ENCODE assay signal across 15 cellular contexts in genomic region chr2:65165595-65165994, GRCh38. TPM values are rescaled to one million over a fixed set of nuclear protein-coding genes. Genes with fewer than 3 reads are reported as not detected.
DNase-seq lines count a peak whose midpoint lies in the region; ATAC-seq and TF ChIP-seq lines count a peak whose summit lies in the region.
"Had no signal": no experiment of that assay in that cellular context is flagged by ENCODE, and none has a peak within 500 bp of the region (broad histone marks: within the 10 kb centered on the region; RNA-seq: fewer than 3 reads in every experiment).

No MANE protein-coding gene starts in this region.

- no peaks in the 10 kb centered on the region for H3K9me2 ChIP-seq in GM23248 (ENCODE audit: insufficient read depth)

- TF ChIP-seq POLR2A in spleen (IDR thresholded peaks at IDR 0.05), result no peak

- H4K20me1 ChIP-seq in GM23248 (ENCODE audit: insufficient read depth), result no peaks in the 10 kb centered on the region

- peak; percentile 52 for ATAC-seq in sciatic nerve
- ATAC-seq in omental fat pad (ENCODE audit: low FRiP score), result no peak

- no peak overlapping the region for H3K9ac ChIP-seq in GM23248

- H3K4me1 ChIP-seq in GM23248 (ENCODE audit: insufficient read depth) (no peaks in the 10 kb centered on the region), spleen (peaks cover 0 to 43% (median 21%) of the 10 kb centered on the region in 6 donors)

- no peak overlapping the region for H3K4me2 ChIP-seq in GM23248 (ENCODE audit: unreplicated experiment)

- WGBS in GM23248 (ENCODE audit: low coverage in 1 of 2, low lambda C conversion rate in 2 of 2, missing lambda C conversion rate in 2 of 2), 2 experiments, result 76 to 79% methylated on average over 7 of the region's 7 CpGs
- WGBS in spleen, 5 donors, result 44 to 60% (median 54%) methylated on average over 7 of the region's 7 CpGs

- H3K9me3 ChIP-seq in GM23248 (ENCODE audit: low read depth), result no peaks in the 10 kb centered on the region
- H3K9me3 ChIP-seq in spleen, result no peaks in the 10 kb centered on the region
- H3K9me3 ChIP-seq: tibial nerve had no signal

- TF ChIP-seq CTCF in coronary artery (IDR thresholded peaks at IDR 0.05) (no peak), spleen (IDR thresholded peaks at IDR 0.05 in 8 of 11, conservative IDR thresholded peaks at IDR 0.05 in 3 of 11) (no peak), omental fat pad (IDR thresholded peaks at IDR 0.05) (no peak)

- H3K27ac ChIP-seq in coronary artery (peak overlapping the region; percentile 54 to 85), GM23248 (no peak overlapping the region), spleen (peak overlapping the region in 4 of 8 donors; percentile 4 to 60 (median 52))
- H3K27ac ChIP-seq: SK-N-MC, WERI-Rb-1 had no signal

- no peak overlapping the region for H2AFZ ChIP-seq in GM23248

- no peak overlapping the region for H3K4me3 ChIP-seq in coronary artery
- no peak overlapping the region for H3K4me3 ChIP-seq in GM23248
- no peak overlapping the region for H3K4me3 ChIP-seq in spleen
- H3K4me3 ChIP-seq: SK-N-MC, tibial nerve had no signal

- H3K27me3 ChIP-seq in GM23248 (replicated peaks; ENCODE audit: insufficient read depth) (no peaks in the 10 kb centered on the region), spleen (replicated peaks in 1 of 7) (no peaks in the 10 kb centered on the region)
- H3K27me3 ChIP-seq: tibial nerve had no signal

- peaks cover 3% of the 10 kb centered on the region; the same call in 1 of the 2 replicates for H3F3A ChIP-seq in GM23248 (ENCODE audit: insufficient read depth)

- intact Hi-C loops in sciatic nerve (cut with DNase I), result no loop called here
- intact Hi-C loops in spleen (cut with DNase I; ENCODE audit: low total_unique reads), result loop anchor here (10.0 kb wide), 1 partner anchor 251 kb away; no protein-coding TSS in a partner anchor

- no peaks in the 10 kb centered on the region for H3K36me3 ChIP-seq in GM23248 (ENCODE audit: low read depth)
- H3K36me3 ChIP-seq in spleen, result no peaks in the 10 kb centered on the region
- H3K36me3 ChIP-seq: tibial nerve, WERI-Rb-1 had no signal

- in situ Hi-C loops in GM23248 (cut with MboI), result loop anchor here (25.0 kb wide), 1 partner anchor 253 kb away; no protein-coding TSS in a partner anchor

- no peaks in the 10 kb centered on the region for H3K79me2 ChIP-seq in GM23248 (ENCODE audit: insufficient read depth)

- DNase-seq in CD1c-positive myeloid dendritic cell (ENCODE audit: extremely low spot score), result peak; percentile 83
- DNase-seq in NOMO-1 treated with DMSO at 0.1 percent for 48 hours (lab: John Stamatoyannopoulos, UW; ENCODE audit: unreplicated experiment), result peak; percentile 89
- DNase-seq in coronary artery (ENCODE audit: low spot score), result no peak
- DNase-seq in sciatic nerve (ENCODE audit: low spot score), result no peak
- no peak for DNase-seq in GM23248
- no peak for DNase-seq in HT-29 (ENCODE audit: low spot score)
- DNase-seq in spleen, result no peak
- DNase-seq in omental fat pad (ENCODE audit: low spot score), result no peak
- DNase-seq: activated CD8-positive, alpha-beta memory T cell treated with anti-CD3 and anti-CD28 coated beads for 24 hours; activated gamma-delta T cell; dermis blood vessel endothelial cell; NCI-H1105; WERI-Rb-1 had no signal

RNA-seq across cellular contexts. Expression of gene RAB1A, which starts 35.7 kb away (rescaled TPM):
- total RNA-seq in sciatic nerve (100 TPM), spleen (100 to 1,000 TPM in 2 of 7 donors, 10 to 100 TPM in 5; 83.9 to 101 (median 92.0) TPM), omental fat pad (100 to 1,000 TPM; 100 to 177 (median 113) TPM)
- 119 and 120 TPM in 2 replicates for total RNA-seq in GM23248 (2014; rRNA removed; shearing (Covaris generic))
- polyA plus RNA-seq in GM23248 (2016; fragmentation: Nextera tagmentation; extraction: Ambion mirVana) (299 and 303 TPM in 2 replicates), spleen (10 to 100 TPM; 47.7 to 83.0 (median 63.5) TPM)
- 89.5 and 97.9 TPM in 2 replicates for total RNA-seq in HT-29 (2014; rRNA removed; shearing (Covaris generic))

Comparison
In these comparisons a context has a peak if more than half of its experiments do, and no peak if none do; other contexts are left out.
1. DNase-seq: peak in CD1c-positive myeloid dendritic cell (single experiment) and NOMO-1 treated with DMSO at 0.1 percent for 48 hours (single experiment); none in coronary artery (single experiment), sciatic nerve (single experiment), GM23248 (single experiment), HT-29 (single experiment), spleen (single experiment) and omental fat pad (single experiment).